Comparison of ENCODE assay signal across 13 cellular contexts in genomic region chr16:87851141-87851587, GRCh38. TPM values are rescaled to one million over a fixed set of nuclear protein-coding genes. Genes with fewer than 3 reads are reported as not detected.
A peak's percentile ranks its signal among the peaks of the same experiment; 100 is the strongest.
DNase-seq lines count a peak whose midpoint lies in the region; ATAC-seq and TF ChIP-seq lines count a peak whose summit lies in the region.
"Had no signal": no experiment of that assay in that cellular context is flagged by ENCODE, and none has a peak within 500 bp of the region (broad histone marks: within the 10 kb centered on the region; RNA-seq: fewer than 3 reads in every experiment).

No MANE protein-coding gene starts in this region.

- no peak for DNase-seq in activated naive CD4-positive, alpha-beta T cell treated with anti-CD3 and anti-CD28 coated beads, Interleukin-2, amount 10 ng/mL, durations not matched to agents 7 days and 5 days
- DNase-seq in activated naive CD4-positive, alpha-beta T cell treated with Interleukin-2 at 50 U/mL for 16 hours = no peak
- no peak for DNase-seq in smooth muscle cell (lab: John Stamatoyannopoulos, UW; ENCODE audit: unreplicated experiment)
- DNase-seq in CD1c-positive myeloid dendritic cell (ENCODE audit: extremely low spot score) = no peak
- DNase-seq: activated CD4-positive, alpha-beta T cell treated with anti-CD3 and anti-CD28 coated beads for 1 hour; activated effector memory CD4-positive, alpha-beta T cell treated with anti-CD3 and anti-CD28 coated beads, Interleukin-2, amount 50 U/mL, for 16 hours; NCI-H2081 had no signal

- WGBS in esophagus, 2 donors = 49 to 71% methylated on average over 14 of the region's 14 CpGs
- WGBS in smooth muscle cell (ENCODE audit: low lambda C conversion rate) = 74% methylated on average over 14 of the region's 14 CpGs

- H3K27ac ChIP-seq in OCI-LY3 (ENCODE audit: low read length) = peak overlapping the region; percentile 53
- peak overlapping the region; percentile 40 to 91 for H3K27ac ChIP-seq in esophagus (ENCODE audit: low read depth in 2 of 2, low read length in 1 of 2)
- peak overlapping the region; percentile 98 for H3K27ac ChIP-seq in smooth muscle cell (ENCODE audit: low read depth)
- H3K27ac ChIP-seq: KMS-11, right atrium auricular region had no signal

- H4K20me1 ChIP-seq in OCI-LY3 (ENCODE audit: insufficient read depth, low read length) (peaks cover 89% of the 10 kb centered on the region), smooth muscle cell (ENCODE audit: low read depth) (peaks cover 64% of the 10 kb centered on the region)

- TF ChIP-seq CTCF in OCI-LY3 (IDR thresholded peaks at IDR 0.05; ENCODE audit: low read depth, low read length) (no peak), smooth muscle cell (IDR thresholded peaks at IDR 0.05; ENCODE audit: borderline replicate concordance, insufficient read depth, poor library complexity, severe bottlenecking) (no peak)

- no peaks in the 10 kb centered on the region for H3K27me3 Mint-ChIP-seq in activated naive CD4-positive, alpha-beta T cell treated with anti-CD3 and anti-CD28 coated beads, Interleukin-2, amount 10 ng/mL, durations not matched to agents 7 days and 5 days

- H3K9me3 ChIP-seq in OCI-LY3 (ENCODE audit: insufficient read depth, low read length) (no peaks in the 10 kb centered on the region), esophagus (ENCODE audit: control insufficient read depth in 2 of 2, insufficient read depth in 1 of 2, low read depth in 1 of 2, low read length in 1 of 2) (no peaks in the 10 kb centered on the region), smooth muscle cell (replicated peaks; ENCODE audit: low read depth) (no peaks in the 10 kb centered on the region)
- H3K9me3 ChIP-seq: right atrium auricular region had no signal

- H3F3A ChIP-seq in smooth muscle cell (ENCODE audit: low read depth) = peaks cover 16% of the 10 kb centered on the region

- H3K36me3 ChIP-seq in OCI-LY3 (replicated peaks; ENCODE audit: low read depth, low read length) (peaks cover 74% of the 10 kb centered on the region), esophagus (ENCODE audit: control insufficient read depth in 2 of 2, insufficient read depth in 2 of 2, low read length in 1 of 2) (peaks cover 0 to 16% of the 10 kb centered on the region in 2 donors), smooth muscle cell (ENCODE audit: low read depth) (no peaks in the 10 kb centered on the region)

- no peak overlapping the region for H3K4me3 ChIP-seq in OCI-LY3 (ENCODE audit: low read length)
- no peak overlapping the region for H3K4me3 ChIP-seq in esophagus (ENCODE audit: low read depth in 1 of 2, low read length in 2 of 2)
- no peak overlapping the region for H3K4me3 ChIP-seq in smooth muscle cell
- H3K4me3 ChIP-seq: right atrium auricular region had no signal

- CTCF ChIA-PET in activated naive CD4-positive, alpha-beta T cell treated with anti-CD3 and anti-CD28 coated beads, Interleukin-2, amount 10 ng/mL, durations not matched to agents 7 days and 5 days (lab: Charles Lee) = interaction anchor here (1.1 to 9.8 kb wide), 5 partner anchors 10 to 71 kb away, joined by 3 to 254 read pairs (median 14); partner anchors contain the start of gene SLC7A5

- no peak for ATAC-seq in HG03460 (IDR thresholded peaks at IDR 0.05; ENCODE audit: unreplicated experiment)
- ATAC-seq in HG02610 (IDR thresholded peaks at IDR 0.05; ENCODE audit: unreplicated experiment) = no peak

- H3K4me1 ChIP-seq in OCI-LY3 (ENCODE audit: low read length) = peaks cover 52% of the 10 kb centered on the region
- peaks cover 5 to 60% of the 10 kb centered on the region in 2 donors for H3K4me1 ChIP-seq in esophagus (ENCODE audit: control insufficient read depth in 2 of 2, insufficient read depth in 2 of 2, low read length in 1 of 2)
- H3K4me1 ChIP-seq in smooth muscle cell (ENCODE audit: low read depth) = peaks cover 24% of the 10 kb centered on the region

- H3K9me3 Mint-ChIP-seq in activated naive CD4-positive, alpha-beta T cell treated with anti-CD3 and anti-CD28 coated beads, Interleukin-2, amount 10 ng/mL, durations not matched to agents 7 days and 5 days = no peaks in the 10 kb centered on the region

- H3K4me2 ChIP-seq in OCI-LY3 (ENCODE audit: low read length) = no peak overlapping the region
- H3K4me2 ChIP-seq in smooth muscle cell = no peak overlapping the region
- H3K4me2 ChIP-seq: KMS-11 had no signal

- H2AFZ ChIP-seq in OCI-LY3 (ENCODE audit: low read depth, low read length) (no peak overlapping the region), smooth muscle cell (ENCODE audit: low read depth) (no peak overlapping the region)

- peak overlapping the region; percentile 62 for H3K27ac Mint-ChIP-seq in activated naive CD4-positive, alpha-beta T cell treated with anti-CD3 and anti-CD28 coated beads, Interleukin-2, amount 10 ng/mL, durations not matched to agents 7 days and 5 days

- peaks cover 38% of the 10 kb centered on the region for H3K36me3 Mint-ChIP-seq in activated naive CD4-positive, alpha-beta T cell treated with anti-CD3 and anti-CD28 coated beads, Interleukin-2, amount 10 ng/mL, durations not matched to agents 7 days and 5 days

- no peak overlapping the region for H3K9ac ChIP-seq in OCI-LY3 (ENCODE audit: low read length)
- peak overlapping the region; percentile 90 for H3K9ac ChIP-seq in smooth muscle cell (ENCODE audit: low read depth)
- H3K9ac ChIP-seq: KMS-11 had no signal

- H3K79me2 ChIP-seq in OCI-LY3 (ENCODE audit: low read length) (peaks cover 97% of the 10 kb centered on the region), smooth muscle cell (ENCODE audit: low read depth) (peaks cover 74% of the 10 kb centered on the region)

- H3K27me3 ChIP-seq in OCI-LY3 (ENCODE audit: low read depth, low read length) = no peaks in the 10 kb centered on the region
- H3K27me3 ChIP-seq in esophagus (ENCODE audit: control insufficient read depth in 1 of 2, insufficient read depth in 2 of 2, low read length in 2 of 2) = no peaks in the 10 kb centered on the region
- H3K27me3 ChIP-seq in smooth muscle cell (ENCODE audit: low read depth) = no peaks in the 10 kb centered on the region
- H3K27me3 ChIP-seq: right atrium auricular region had no signal

- H3K4me3 Mint-ChIP-seq in activated naive CD4-positive, alpha-beta T cell treated with anti-CD3 and anti-CD28 coated beads, Interleukin-2, amount 10 ng/mL, durations not matched to agents 7 days and 5 days = no peak overlapping the region

- peaks cover 37% of the 10 kb centered on the region for H3K4me1 Mint-ChIP-seq in activated naive CD4-positive, alpha-beta T cell treated with anti-CD3 and anti-CD28 coated beads, Interleukin-2, amount 10 ng/mL, durations not matched to agents 7 days and 5 days

RNA-seq across cellular contexts. Expression of gene SLC7A5, which starts 18.1 kb away (rescaled TPM):
- polyA plus RNA-seq in esophagus = 100 to 1,000 TPM; 117 to 138 TPM
- total RNA-seq in smooth muscle cell = 40.5 and 51.3 TPM in 2 replicates
- 58.8 and 153 TPM in 2 replicates for polyA plus RNA-seq in smooth muscle cell
